In genomic region chr9:114179516-114179915, GRCh38 we compare ENCODE assay signal across 23 cellular contexts. TPM values are rescaled to one million over a fixed set of nuclear protein-coding genes. Genes with fewer than 3 reads are reported as not detected.
DNase-seq lines count a peak whose midpoint lies in the region; ATAC-seq and TF ChIP-seq lines count a peak whose summit lies in the region.
"Had no signal": no experiment of that assay in that cellular context is flagged by ENCODE, and none has a peak within 500 bp of the region (broad histone marks: within the 10 kb centered on the region; RNA-seq: fewer than 3 reads in every experiment).

No MANE protein-coding gene starts in this region.

- H3K4me1 Mint-ChIP-seq in type B pancreatic cell (ENCODE audit: unreplicated experiment), result peaks cover 28% of the 10 kb centered on the region
- H3K4me1 Mint-ChIP-seq: IgD-negative memory B cell had no signal

- no peak overlapping the region for H3K27ac Mint-ChIP-seq in type B pancreatic cell
- H3K27ac Mint-ChIP-seq: CD8-positive, alpha-beta T cell; H9; IgD-negative memory B cell had no signal

- no peak overlapping the region for H3K4me3 ChIP-seq in right atrium auricular region
- no peak overlapping the region for H3K4me3 ChIP-seq in liver (ENCODE audit: low read depth in 1 of 3, low read length in 3 of 3)
- no peak overlapping the region for H3K4me3 ChIP-seq in psoas muscle
- H3K4me3 ChIP-seq in uterus, result no peak overlapping the region
- H3K4me3 ChIP-seq: MG63 had no signal

- intact Hi-C loops in cardiac septum (cut with DNase I), result loop anchor here (1.0 kb wide), 1 partner anchor 28 kb away; no protein-coding TSS in a partner anchor
- intact Hi-C loops in psoas muscle (cut with DNase I), result loop anchor here in 1 of 2 donors (2.0 kb wide), 1 partner anchor 25 kb away; no protein-coding TSS in a partner anchor
- intact Hi-C loops in uterus (cut with DNase I; ENCODE audit: low total_unique reads), result no loop called here

- TF ChIP-seq RAD21 in liver (IDR thresholded peaks at IDR 0.05), result no peak

- no peak overlapping the region for H3K4me3 Mint-ChIP-seq in type B pancreatic cell
- H3K4me3 Mint-ChIP-seq: CD8-positive, alpha-beta T cell; H9; IgD-negative memory B cell had no signal

- ATAC-seq in psoas muscle, result no peak
- ATAC-seq: CD8-positive, alpha-beta T cell had no signal

- TF ChIP-seq CTCF in right atrium auricular region (IDR thresholded peaks at IDR 0.05) (no peak), liver (IDR thresholded peaks at IDR 0.05; ENCODE audit: low read depth, low read length, missing input control) (no peak), psoas muscle (IDR thresholded peaks at IDR 0.05) (no peak), uterus (IDR thresholded peaks at IDR 0.05) (no peak), type B pancreatic cell (conservative IDR thresholded peaks at IDR 0.05) (no peak)

- no peak overlapping the region for H3K9ac ChIP-seq in liver (ENCODE audit: low read depth in 1 of 2, low read length in 2 of 2)

- no peaks in the 10 kb centered on the region for H3K36me3 Mint-ChIP-seq in type B pancreatic cell
- H3K36me3 Mint-ChIP-seq: CD8-positive, alpha-beta T cell; IgD-negative memory B cell had no signal

- H3K36me3 ChIP-seq in right atrium auricular region (no peaks in the 10 kb centered on the region), liver (ENCODE audit: control insufficient read depth in 4 of 4, insufficient read depth in 3 of 4, low read depth in 1 of 4, low read length in 3 of 4) (peaks cover 0 to 3% (median 0%) of the 10 kb centered on the region in 4 donors), psoas muscle (ENCODE audit: insufficient read depth in 1 of 2, low read depth in 1 of 2) (no peaks in the 10 kb centered on the region), uterus (no peaks in the 10 kb centered on the region)
- H3K36me3 ChIP-seq: BE2C, MG63 had no signal

- H3K9me3 Mint-ChIP-seq in type B pancreatic cell, result no peaks in the 10 kb centered on the region
- H3K9me3 Mint-ChIP-seq: CD8-positive, alpha-beta T cell; H9; IgD-negative memory B cell had no signal

- H3K9me3 ChIP-seq in right atrium auricular region (no peaks in the 10 kb centered on the region), liver (ENCODE audit: control insufficient read depth in 4 of 4, low read length in 3 of 4) (no peaks in the 10 kb centered on the region), psoas muscle (no peaks in the 10 kb centered on the region), uterus (no peaks in the 10 kb centered on the region)
- H3K9me3 ChIP-seq: BE2C, MG63 had no signal

- 92% methylated on average over 2 of the region's 2 CpGs for WGBS in liver
- WGBS in psoas muscle, 3 donors, result 91 to 95% (median 94%) methylated on average over 2 of the region's 2 CpGs

- DNase-seq in right atrium auricular region (ENCODE audit: low spot score) (no peak), cardiac septum (ENCODE audit: low spot score) (no peak), psoas muscle (no peak), uterus (no peak), NCI-H2171 treated with DMSO at 0.1 percent for 48 hours (lab: John Stamatoyannopoulos, UW) (no peak), type B pancreatic cell (ENCODE audit: extremely low spot score, unreplicated experiment) (no peak), NCI-H2081 treated with DMSO at 0.1 percent for 48 hours (lab: John Stamatoyannopoulos, UW) (no peak)
- DNase-seq: Calu3; CD8-positive, alpha-beta T cell; GF-D8; H9; Kasumi-1; MG63; NCI-H1092; NCI-H1436 treated with DMSO at 0.1 percent for 48 hours; NCI-H2029 treated with DMSO at 0.1 percent for 48 hours; NCI-H510A; NCI-H774; SHP77 had no signal

- H3K4me1 ChIP-seq in right atrium auricular region (peaks cover 3 to 84% of the 10 kb centered on the region in 2 donors), liver (ENCODE audit: control insufficient read depth in 4 of 4, insufficient read depth in 4 of 4, low read length in 3 of 4) (peaks cover 27 to 74% (median 65%) of the 10 kb centered on the region in 4 donors), psoas muscle (peaks cover 71% of the 10 kb centered on the region), uterus (peaks cover 0 to 36% of the 10 kb centered on the region in 2 donors)

- no peak for TF ChIP-seq POLR2A in uterus (IDR thresholded peaks at IDR 0.05)

- peak overlapping the region; percentile 67 to 81 for H3K27ac ChIP-seq in right atrium auricular region
- peak overlapping the region; percentile 88 to 93 for H3K27ac ChIP-seq in liver (ENCODE audit: low read depth in 1 of 2, low read length in 2 of 2)
- H3K27ac ChIP-seq in psoas muscle, result peak overlapping the region; percentile 78
- peak overlapping the region; percentile 25 to 91 for H3K27ac ChIP-seq in uterus

- H3K27me3 Mint-ChIP-seq in type B pancreatic cell, result no peaks in the 10 kb centered on the region

- H3K27me3 ChIP-seq in right atrium auricular region (no peaks in the 10 kb centered on the region), liver (ENCODE audit: control insufficient read depth in 4 of 4, insufficient read depth in 4 of 4, low read length in 3 of 4) (no peaks in the 10 kb centered on the region), psoas muscle (ENCODE audit: insufficient read depth in 3 of 3, low read length in 2 of 3) (no peaks in the 10 kb centered on the region), uterus (no peaks in the 10 kb centered on the region)
- H3K27me3 ChIP-seq: BE2C, MG63 had no signal

TF ChIP-seq in liver, 16 proteins besides CTCF, POLR2A, EP300 and RAD21:
- TF ChIP-seq JUND (IDR thresholded peaks at IDR 0.05) (no peak), ZBTB33 (IDR thresholded peaks at IDR 0.05) (no peak), MAX (IDR thresholded peaks at IDR 0.05) (no peak), EGR1 (IDR thresholded peaks at IDR 0.05; ENCODE audit: low read depth in 2 of 2) (no peak), ATF3 (IDR thresholded peaks at IDR 0.05) (no peak), TAF1 (conservative IDR thresholded peaks at IDR 0.05) (no peak), YY1 (IDR thresholded peaks at IDR 0.05) (no peak), RXRA (IDR thresholded peaks at IDR 0.05) (no peak), GABPA (IDR thresholded peaks at IDR 0.05 in 1 of 2, conservative IDR thresholded peaks at IDR 0.05 in 1 of 2) (no peak), REST (IDR thresholded peaks at IDR 0.05) (no peak)

RNA-seq across cellular contexts. Expression of gene COL27A1, which starts 24.2 kb away (rescaled TPM):
- total RNA-seq in right atrium auricular region, result 1 to 10 TPM; 1.5 to 2.7 TPM
- 12.8 TPM for total RNA-seq in cardiac septum
- total RNA-seq in liver, result 10 to 100 TPM; 13.3 to 20.4 TPM
- 10 to 100 TPM in 1 of 2 donors, 1 to 10 TPM in 1; 7.0 to 10.7 TPM for polyA plus RNA-seq in liver
- total RNA-seq in psoas muscle, result 1 to 10 TPM; 3.9 to 8.5 (median 4.7) TPM
- polyA plus RNA-seq in psoas muscle, result 1 to 10 TPM; 1.1 to 2.1 (median 1.8) TPM
- 10 to 100 TPM in 3 of 4 donors, 1 to 10 TPM in 1; 7.9 to 52.9 (median 43.3) TPM for total RNA-seq in uterus
- 29.5 and 65.1 TPM in 2 replicates for total RNA-seq in type B pancreatic cell (ENCODE audit: low replicate concordance)
- total RNA-seq: OCI-LY7 had no signal
- polyA plus RNA-seq: IgD-negative memory B cell had no signal
